ENCODE assay signal across 1 cellular context in genomic region chr5:142548739-142549275, GRCh38.
TF ChIP-seq lines count a peak whose summit lies in the region.

No MANE protein-coding gene starts in this region.

TF ChIP-seq in SK-N-SH, 30 proteins besides CTCF, POLR2A, EP300 and RAD21 (continued from another document):
- TF ChIP-seq SIN3A (IDR thresholded peaks at IDR 0.05; ENCODE audit: borderline replicate concordance, low read depth, low read length) (peak; percentile 62; the same call in 1 of the 2 replicates), TCF12 (IDR thresholded peaks at IDR 0.05) (peak; percentile 40; the same call in 1 of the 2 replicates), GATA2 (CRISPR knock-in tag; IDR thresholded peaks at IDR 0.05) (0 out of 2 replicates have a peak, but pooled peaks have one; percentile 37)
- TF ChIP-seq, protein P1, sequence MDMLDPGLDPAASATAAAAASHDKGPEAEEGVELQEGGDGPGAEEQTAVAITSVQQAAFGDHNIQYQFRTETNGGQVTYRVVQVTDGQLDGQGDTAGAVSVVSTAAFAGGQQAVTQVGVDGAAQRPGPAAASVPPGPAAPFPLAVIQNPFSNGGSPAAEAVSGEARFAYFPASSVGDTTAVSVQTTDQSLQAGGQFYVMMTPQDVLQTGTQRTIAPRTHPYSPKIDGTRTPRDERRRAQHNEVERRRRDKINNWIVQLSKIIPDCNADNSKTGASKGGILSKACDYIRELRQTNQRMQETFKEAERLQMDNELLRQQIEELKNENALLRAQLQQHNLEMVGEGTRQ (IDR thresholded peaks at IDR 0.05; ENCODE audit: borderline replicate concordance, low read depth, low read length), result no peak
